8 cellular contexts compared by ENCODE assay signal in the genomic region with DNA sequence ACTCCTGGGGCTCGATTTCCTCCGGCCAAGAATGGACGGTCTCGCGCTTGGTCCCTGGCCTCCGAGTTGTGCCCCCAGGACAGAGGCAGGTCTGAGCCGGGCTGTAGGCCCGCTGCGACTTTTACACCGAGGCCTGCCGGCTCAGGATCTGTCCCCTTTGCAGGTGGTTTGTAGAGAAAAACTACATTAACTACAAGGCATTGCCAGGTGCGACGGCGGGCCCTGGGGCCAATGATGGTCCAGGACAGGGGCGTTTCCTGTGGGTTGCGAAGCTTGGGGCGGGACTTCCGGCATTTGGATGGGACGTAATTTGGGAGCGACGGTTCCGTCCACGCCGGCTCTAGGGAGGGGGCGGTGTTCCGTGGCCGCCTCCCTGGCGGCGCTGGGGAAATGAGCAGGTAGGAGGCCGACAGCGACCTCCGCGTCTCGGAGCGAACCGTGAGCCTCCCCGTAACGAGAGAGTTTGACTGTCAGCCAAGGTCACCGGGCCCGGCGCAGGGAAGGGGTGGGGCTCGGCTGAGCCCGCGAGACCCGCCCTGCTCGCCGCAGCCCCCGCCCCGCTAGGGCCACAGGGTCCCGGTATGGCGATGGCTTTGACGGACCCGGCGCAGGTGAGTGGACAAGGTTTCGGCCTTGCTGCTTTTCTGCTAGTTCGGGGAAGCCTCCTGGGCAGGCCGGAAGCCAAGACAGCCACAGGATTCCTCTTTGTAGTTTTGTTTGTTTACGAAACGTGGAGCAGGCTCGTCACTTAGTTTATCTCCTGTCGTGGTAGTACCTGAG. TPM values are rescaled to one million over a fixed set of nuclear protein-coding genes. Genes with fewer than 3 reads are reported as not detected.
DNase-seq lines count a peak whose midpoint lies in the region; ATAC-seq and TF ChIP-seq lines count a peak whose summit lies in the region.

ZNF805 (plus strand) TSS at position 322 of the 780 bp plus-strand sequence; CDS start at position 582, 260 bp downstream.

- ATAC-seq in GM19372 (IDR thresholded peaks at IDR 0.05; ENCODE audit: low read depth, unreplicated experiment): peak; percentile 91
- peak; percentile 92 for ATAC-seq in HG03521 (IDR thresholded peaks at IDR 0.05; ENCODE audit: unreplicated experiment)
- ATAC-seq in left lobe of liver: peak; percentile 97

- peak; percentile 90 for DNase-seq in CD14-positive monocyte (ENCODE audit: low spot score)
- peak; percentile 97 for DNase-seq in NCI-H748 (lab: John Stamatoyannopoulos, UW; ENCODE audit: unreplicated experiment)
- DNase-seq in activated CD4-positive, alpha-beta T cell treated with anti-CD3 and anti-CD28 coated beads, Interleukin-2, amount 50 U/mL, for 24 hours (ENCODE audit: low read depth in 1 of 2, low spot score in 1 of 2): peak; percentile 94
- peak; percentile 97 for DNase-seq in left lobe of liver (ENCODE audit: low spot score)
- DNase-seq in stimulated activated CD4-positive, alpha-beta T cell treated with anti-CD3 and anti-CD28 coated beads, Interleukin-2, amount 100 ng/mL, for 24 hours: peak; percentile 92 to 98

- H3K4me3 Mint-ChIP-seq in CD14-positive monocyte: peak within 1 kb of the TSS; percentile 88 to 94
- H3K4me3 Mint-ChIP-seq in dendritic cell treated with granulocyte-macrophage colony-stimulating factor and Interleukin-4, amounts not matched to agents 40 ng/mL and 50 ng/mL, for 4 days: peak within 1 kb of the TSS; percentile 92

- H3K4me1 Mint-ChIP-seq in CD14-positive monocyte: peaks cover 21% of the 10 kb centered on the region
- peaks cover 27% of the 10 kb centered on the region for H3K4me1 Mint-ChIP-seq in dendritic cell treated with granulocyte-macrophage colony-stimulating factor and Interleukin-4, amounts not matched to agents 40 ng/mL and 50 ng/mL, for 4 days (ENCODE audit: low read depth)

- H3K27me3 Mint-ChIP-seq in CD14-positive monocyte (ENCODE audit: low read depth in 3 of 3): peaks cover 0 to 2% (median 2%) of the 10 kb centered on the region in 3 donors
- H3K27me3 Mint-ChIP-seq in dendritic cell treated with granulocyte-macrophage colony-stimulating factor and Interleukin-4, amounts not matched to agents 40 ng/mL and 50 ng/mL, for 4 days: no peaks in the 10 kb centered on the region

- peaks cover 0 to 12% (median 0%) of the 10 kb centered on the region in 7 donors for H3K9me3 Mint-ChIP-seq in CD14-positive monocyte
- no peaks in the 10 kb centered on the region for H3K9me3 Mint-ChIP-seq in dendritic cell treated with granulocyte-macrophage colony-stimulating factor and Interleukin-4, amounts not matched to agents 40 ng/mL and 50 ng/mL, for 4 days

- TF ChIP-seq CTCF in CD14-positive monocyte (IDR thresholded peaks at IDR 0.05): no peak

- peaks cover 16 to 24% of the 10 kb centered on the region in 2 donors for H3K36me3 Mint-ChIP-seq in CD14-positive monocyte
- peaks cover 45% of the 10 kb centered on the region for H3K36me3 Mint-ChIP-seq in dendritic cell treated with granulocyte-macrophage colony-stimulating factor and Interleukin-4, amounts not matched to agents 40 ng/mL and 50 ng/mL, for 4 days (ENCODE audit: low read depth)

- intact Hi-C loops in CD14-positive monocyte (cut with micrococcal nuclease): loop anchor here (1.0 to 10.0 kb wide), 3 partner anchors 37 to 114 kb away; partner anchors contain the start of gene ZNF304 (in 1 of the 2)
- intact Hi-C loops in dendritic cell treated with granulocyte-macrophage colony-stimulating factor and Interleukin-4, amounts not matched to agents 40 ng/mL and 50 ng/mL, for 4 days (cut with micrococcal nuclease): loop anchor here (1.0 kb wide), 2 partner anchors 40 to 123 kb away; partner anchors contain the start of genes TRAPPC2B, ZNF460 and ZNF547

- peak within 1 kb of the TSS; percentile 86 to 96 (median 93) for H3K27ac Mint-ChIP-seq in CD14-positive monocyte
- H3K27ac Mint-ChIP-seq in dendritic cell treated with granulocyte-macrophage colony-stimulating factor and Interleukin-4, amounts not matched to agents 40 ng/mL and 50 ng/mL, for 4 days: peak within 1 kb of the TSS; percentile 96

RNA-seq across cellular contexts. Expression of gene ZNF805, which starts in this region (rescaled TPM):
- polyA plus RNA-seq in CD14-positive monocyte: 1 to 10 TPM; 1.3 to 3.3 TPM
- total RNA-seq in left lobe of liver: 4.5 TPM

Comparison
In these comparisons a context has a peak if more than half of its experiments do, and no peak if none do; other contexts are left out.
1. Peak in every context shown above with its lines: DNase-seq and ATAC-seq.